Comparison of ENCODE assay signal across 1 cellular context in genomic region chr6:71385111-71385822, GRCh38.
TF ChIP-seq lines count a peak whose summit lies in the region.

No MANE protein-coding gene starts in this region.

TF ChIP-seq in GM23338, 12 proteins besides CTCF, POLR2A, EP300 and RAD21 (continued from another document):
- TF ChIP-seq ZNF462 (CRISPR knock-in tag; IDR thresholded peaks at IDR 0.05) (no peak), ZNF331 (CRISPR knock-in tag; IDR thresholded peaks at IDR 0.05; ENCODE audit: low read depth) (no peak), ZNF114 (CRISPR knock-in tag; IDR thresholded peaks at IDR 0.05) (no peak), JUNB (IDR thresholded peaks at IDR 0.05; ENCODE audit: unreplicated experiment) (no peak), STAT1 (IDR thresholded peaks at IDR 0.05; ENCODE audit: unreplicated experiment) (no peak), CREB1 (CRISPR knock-in tag; IDR thresholded peaks at IDR 0.05; ENCODE audit: low read depth) (no peak), EZH2phosphoT487 (IDR thresholded peaks at IDR 0.05; ENCODE audit: unreplicated experiment) (no peak), EZH2 (IDR thresholded peaks at IDR 0.05; ENCODE audit: low read depth, unreplicated experiment) (no peak)
- TF ChIP-seq, protein P1, sequence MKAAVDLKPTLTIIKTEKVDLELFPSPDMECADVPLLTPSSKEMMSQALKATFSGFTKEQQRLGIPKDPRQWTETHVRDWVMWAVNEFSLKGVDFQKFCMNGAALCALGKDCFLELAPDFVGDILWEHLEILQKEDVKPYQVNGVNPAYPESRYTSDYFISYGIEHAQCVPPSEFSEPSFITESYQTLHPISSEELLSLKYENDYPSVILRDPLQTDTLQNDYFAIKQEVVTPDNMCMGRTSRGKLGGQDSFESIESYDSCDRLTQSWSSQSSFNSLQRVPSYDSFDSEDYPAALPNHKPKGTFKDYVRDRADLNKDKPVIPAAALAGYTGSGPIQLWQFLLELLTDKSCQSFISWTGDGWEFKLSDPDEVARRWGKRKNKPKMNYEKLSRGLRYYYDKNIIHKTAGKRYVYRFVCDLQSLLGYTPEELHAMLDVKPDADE (IDR thresholded peaks at IDR 0.05), result no peak
- TF ChIP-seq, protein P2, sequence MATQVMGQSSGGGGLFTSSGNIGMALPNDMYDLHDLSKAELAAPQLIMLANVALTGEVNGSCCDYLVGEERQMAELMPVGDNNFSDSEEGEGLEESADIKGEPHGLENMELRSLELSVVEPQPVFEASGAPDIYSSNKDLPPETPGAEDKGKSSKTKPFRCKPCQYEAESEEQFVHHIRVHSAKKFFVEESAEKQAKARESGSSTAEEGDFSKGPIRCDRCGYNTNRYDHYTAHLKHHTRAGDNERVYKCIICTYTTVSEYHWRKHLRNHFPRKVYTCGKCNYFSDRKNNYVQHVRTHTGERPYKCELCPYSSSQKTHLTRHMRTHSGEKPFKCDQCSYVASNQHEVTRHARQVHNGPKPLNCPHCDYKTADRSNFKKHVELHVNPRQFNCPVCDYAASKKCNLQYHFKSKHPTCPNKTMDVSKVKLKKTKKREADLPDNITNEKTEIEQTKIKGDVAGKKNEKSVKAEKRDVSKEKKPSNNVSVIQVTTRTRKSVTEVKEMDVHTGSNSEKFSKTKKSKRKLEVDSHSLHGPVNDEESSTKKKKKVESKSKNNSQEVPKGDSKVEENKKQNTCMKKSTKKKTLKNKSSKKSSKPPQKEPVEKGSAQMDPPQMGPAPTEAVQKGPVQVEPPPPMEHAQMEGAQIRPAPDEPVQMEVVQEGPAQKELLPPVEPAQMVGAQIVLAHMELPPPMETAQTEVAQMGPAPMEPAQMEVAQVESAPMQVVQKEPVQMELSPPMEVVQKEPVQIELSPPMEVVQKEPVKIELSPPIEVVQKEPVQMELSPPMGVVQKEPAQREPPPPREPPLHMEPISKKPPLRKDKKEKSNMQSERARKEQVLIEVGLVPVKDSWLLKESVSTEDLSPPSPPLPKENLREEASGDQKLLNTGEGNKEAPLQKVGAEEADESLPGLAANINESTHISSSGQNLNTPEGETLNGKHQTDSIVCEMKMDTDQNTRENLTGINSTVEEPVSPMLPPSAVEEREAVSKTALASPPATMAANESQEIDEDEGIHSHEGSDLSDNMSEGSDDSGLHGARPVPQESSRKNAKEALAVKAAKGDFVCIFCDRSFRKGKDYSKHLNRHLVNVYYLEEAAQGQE (IDR thresholded peaks at IDR 0.05; ENCODE audit: unreplicated experiment), result no peak
